In the genomic region with DNA sequence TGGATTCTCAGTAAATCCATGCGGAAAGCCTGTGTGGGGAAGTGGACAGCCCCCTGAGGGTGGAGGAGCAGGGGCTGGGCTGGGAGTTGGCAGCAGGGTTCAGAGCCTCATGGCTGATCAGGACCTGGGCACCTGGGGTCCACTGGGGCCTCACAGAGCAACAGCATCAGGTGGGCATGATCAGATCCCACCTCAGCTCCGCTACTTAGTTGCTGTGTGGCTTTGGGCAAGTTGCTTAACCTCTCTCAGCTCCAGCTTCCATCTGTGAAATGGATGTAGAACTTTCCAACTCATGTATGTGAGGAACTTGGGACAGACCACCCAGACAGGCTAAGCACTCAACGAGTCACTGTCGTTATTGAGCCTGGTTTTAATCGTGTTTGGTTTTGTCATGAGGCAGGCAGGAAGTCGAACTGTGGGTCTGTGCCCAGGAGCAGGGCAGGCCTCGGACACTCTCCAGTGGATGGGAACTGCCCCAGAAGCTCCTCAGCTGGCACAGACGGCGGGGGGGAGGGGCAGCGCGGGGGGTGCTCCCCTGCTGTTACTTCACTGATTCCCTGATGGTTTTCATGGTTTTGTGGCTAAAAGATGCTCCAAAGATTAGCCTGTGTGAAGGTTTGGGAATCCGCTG, we compare ENCODE assay signal across 1 cellular context.
A peak's percentile ranks its signal among the peaks of the same experiment; 100 is the strongest.
TF ChIP-seq lines count a peak whose summit lies in the region.

No MANE protein-coding gene starts in this region.

TF ChIP-seq in HepG2, 621 proteins besides CTCF, POLR2A, EP300 and RAD21 (continued from another document):
- TF ChIP-seq, protein P1, sequence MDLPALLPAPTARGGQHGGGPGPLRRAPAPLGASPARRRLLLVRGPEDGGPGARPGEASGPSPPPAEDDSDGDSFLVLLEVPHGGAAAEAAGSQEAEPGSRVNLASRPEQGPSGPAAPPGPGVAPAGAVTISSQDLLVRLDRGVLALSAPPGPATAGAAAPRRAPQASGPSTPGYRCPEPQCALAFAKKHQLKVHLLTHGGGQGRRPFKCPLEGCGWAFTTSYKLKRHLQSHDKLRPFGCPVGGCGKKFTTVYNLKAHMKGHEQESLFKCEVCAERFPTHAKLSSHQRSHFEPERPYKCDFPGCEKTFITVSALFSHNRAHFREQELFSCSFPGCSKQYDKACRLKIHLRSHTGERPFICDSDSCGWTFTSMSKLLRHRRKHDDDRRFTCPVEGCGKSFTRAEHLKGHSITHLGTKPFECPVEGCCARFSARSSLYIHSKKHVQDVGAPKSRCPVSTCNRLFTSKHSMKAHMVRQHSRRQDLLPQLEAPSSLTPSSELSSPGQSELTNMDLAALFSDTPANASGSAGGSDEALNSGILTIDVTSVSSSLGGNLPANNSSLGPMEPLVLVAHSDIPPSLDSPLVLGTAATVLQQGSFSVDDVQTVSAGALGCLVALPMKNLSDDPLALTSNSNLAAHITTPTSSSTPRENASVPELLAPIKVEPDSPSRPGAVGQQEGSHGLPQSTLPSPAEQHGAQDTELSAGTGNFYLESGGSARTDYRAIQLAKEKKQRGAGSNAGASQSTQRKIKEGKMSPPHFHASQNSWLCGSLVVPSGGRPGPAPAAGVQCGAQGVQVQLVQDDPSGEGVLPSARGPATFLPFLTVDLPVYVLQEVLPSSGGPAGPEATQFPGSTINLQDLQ (CRISPR knock-in tag; IDR thresholded peaks at IDR 0.05), result no peak
- peak; percentile 26 for TF ChIP-seq RBM22 (optimal IDR thresholded peaks at IDR 0.05; ENCODE audit: low read length)
- TF ChIP-seq, protein P2, sequence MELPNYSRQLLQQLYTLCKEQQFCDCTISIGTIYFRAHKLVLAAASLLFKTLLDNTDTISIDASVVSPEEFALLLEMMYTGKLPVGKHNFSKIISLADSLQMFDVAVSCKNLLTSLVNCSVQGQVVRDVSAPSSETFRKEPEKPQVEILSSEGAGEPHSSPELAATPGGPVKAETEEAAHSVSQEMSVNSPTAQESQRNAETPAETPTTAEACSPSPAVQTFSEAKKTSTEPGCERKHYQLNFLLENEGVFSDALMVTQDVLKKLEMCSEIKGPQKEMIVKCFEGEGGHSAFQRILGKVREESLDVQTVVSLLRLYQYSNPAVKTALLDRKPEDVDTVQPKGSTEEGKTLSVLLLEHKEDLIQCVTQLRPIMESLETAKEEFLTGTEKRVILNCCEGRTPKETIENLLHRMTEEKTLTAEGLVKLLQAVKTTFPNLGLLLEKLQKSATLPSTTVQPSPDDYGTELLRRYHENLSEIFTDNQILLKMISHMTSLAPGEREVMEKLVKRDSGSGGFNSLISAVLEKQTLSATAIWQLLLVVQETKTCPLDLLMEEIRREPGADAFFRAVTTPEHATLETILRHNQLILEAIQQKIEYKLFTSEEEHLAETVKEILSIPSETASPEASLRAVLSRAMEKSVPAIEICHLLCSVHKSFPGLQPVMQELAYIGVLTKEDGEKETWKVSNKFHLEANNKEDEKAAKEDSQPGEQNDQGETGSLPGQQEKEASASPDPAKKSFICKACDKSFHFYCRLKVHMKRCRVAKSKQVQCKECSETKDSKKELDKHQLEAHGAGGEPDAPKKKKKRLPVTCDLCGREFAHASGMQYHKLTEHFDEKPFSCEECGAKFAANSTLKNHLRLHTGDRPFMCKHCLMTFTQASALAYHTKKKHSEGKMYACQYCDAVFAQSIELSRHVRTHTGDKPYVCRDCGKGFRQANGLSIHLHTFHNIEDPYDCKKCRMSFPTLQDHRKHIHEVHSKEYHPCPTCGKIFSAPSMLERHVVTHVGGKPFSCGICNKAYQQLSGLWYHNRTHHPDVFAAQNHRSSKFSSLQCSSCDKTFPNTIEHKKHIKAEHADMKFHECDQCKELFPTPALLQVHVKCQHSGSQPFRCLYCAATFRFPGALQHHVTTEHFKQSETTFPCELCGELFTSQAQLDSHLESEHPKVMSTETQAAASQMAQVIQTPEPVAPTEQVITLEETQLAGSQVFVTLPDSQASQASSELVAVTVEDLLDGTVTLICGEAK (IDR thresholded peaks at IDR 0.05), result no peak
- TF ChIP-seq, protein P2 (CRISPR knock-in tag; IDR thresholded peaks at IDR 0.05), result no peak
- no peak for TF ChIP-seq SETDB1 (CRISPR knock-in tag; IDR thresholded peaks at IDR 0.05; ENCODE audit: borderline replicate concordance)
